Comparison of ENCODE assay signal across 22 cellular contexts in the genomic region with DNA sequence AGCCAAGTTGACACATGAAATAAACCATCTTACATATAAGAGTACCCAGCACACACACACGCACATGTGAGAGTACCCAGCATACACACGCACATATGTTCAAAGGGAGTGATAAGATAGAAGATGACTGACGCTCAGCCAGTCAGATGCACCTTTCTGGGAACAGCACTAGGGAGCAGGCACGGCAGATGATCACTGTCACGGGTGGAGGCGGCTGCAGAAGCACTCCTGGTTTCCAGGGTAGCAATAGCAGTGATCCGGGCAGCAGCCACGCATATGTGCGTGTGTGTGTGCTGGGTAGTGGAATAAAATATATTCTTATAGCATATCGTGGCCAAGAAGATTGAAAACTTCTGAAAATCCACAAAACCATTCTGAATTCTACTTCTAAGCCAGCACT.
"Had no signal": no experiment of that assay in that cellular context is flagged by ENCODE, and none has a peak within 500 bp of the region (broad histone marks: within the 10 kb centered on the region; RNA-seq: fewer than 3 reads in every experiment).

No MANE protein-coding gene starts in this region.

- H3K4me1 ChIP-seq: neural progenitor cell, pancreas, right lobe of liver, uterus had no signal

- ATAC-seq: heart left ventricle; left cardiac atrium; left lung; naive thymus-derived CD4-positive, alpha-beta T cell; pancreas; right lobe of liver; stimulated activated naive B cell treated with anti-CD40 and anti-IgM and Interleukin-4, amounts not matched to agents 10 μg/mL and 1 μg/mL and 100 μg/mL, for 72 hours had no signal

- H3K27me3 ChIP-seq: heart left ventricle, hepatocyte, left lung, neural progenitor cell, pancreas, right lobe of liver, tibial nerve, upper lobe of left lung, uterus had no signal

- H3K36me3 ChIP-seq: heart left ventricle, left lung, neural progenitor cell, pancreas, right lobe of liver, thoracic aorta, tibial nerve, upper lobe of left lung, uterus had no signal

- H3K9me3 ChIP-seq: heart left ventricle, left lung, pancreas, right lobe of liver, thoracic aorta, tibial nerve, upper lobe of left lung, uterus had no signal

- FAIRE-seq: frontal cortex, kidney, pancreas, small intestine had no signal

- H3K27ac ChIP-seq: heart left ventricle, hepatocyte, neural progenitor cell, pancreas, right lobe of liver, thoracic aorta, tibial nerve, upper lobe of left lung had no signal

- H3K4me3 ChIP-seq: heart left ventricle, hepatocyte, left lung, neural progenitor cell, pancreas, right lobe of liver, thoracic aorta, tibial nerve, upper lobe of left lung, uterus had no signal

- DNase-seq: cortex of kidney; effector CD4-positive, alpha-beta T cell; heart left ventricle; kidney; left cardiac atrium; left lung; mesendoderm; midbrain; naive thymus-derived CD4-positive, alpha-beta T cell; pancreas; right lobe of liver; small intestine; stimulated activated CD4-positive, alpha-beta T cell treated with anti-CD3 and anti-CD28 coated beads, Interleukin-15, amount 100 ng/mL, for 24 hours; stimulated activated CD4-positive, alpha-beta T cell treated with anti-CD3 and anti-CD28 coated beads, Interleukin-2, amount 100 ng/mL, for 48 hours; stimulated activated naive B cell treated with anti-CD40 and anti-IgM and Interleukin-4, amounts not matched to agents 10 μg/mL and 1 μg/mL and 100 μg/mL, for 72 hours; upper lobe of left lung; uterus had no signal
